Comparison of ENCODE assay signal across 22 cellular contexts in genomic region chr18:12518326-12518725, GRCh38.
DNase-seq lines count a peak whose midpoint lies in the region; ATAC-seq and TF ChIP-seq lines count a peak whose summit lies in the region.
"Had no signal": no experiment of that assay in that cellular context is flagged by ENCODE, and none has a peak within 500 bp of the region (broad histone marks: within the 10 kb centered on the region; RNA-seq: fewer than 3 reads in every experiment).

No MANE protein-coding gene starts in this region.

- no CpG with 5 or more reads among the region's 2 CpGs for WGBS in IMR-90 (ENCODE audit: extremely low coverage in 2 of 2, insufficient read length in 1 of 2), 2 experiments

- H3K18ac ChIP-seq in IMR-90 (ENCODE audit: low read depth, low read length) = no peak overlapping the region

- CTCF ChIA-PET in IMR-90 (lab: Yijun Ruan, JAX) = no interaction called here

- no peak overlapping the region for H3K14ac ChIP-seq in IMR-90 (replicated peaks; ENCODE audit: low read depth, low read length)

- H2BK15ac ChIP-seq in IMR-90 (ENCODE audit: low read depth, low read length) = no peak overlapping the region

- POLR2A ChIA-PET in IMR-90 (lab: Charles Lee; ENCODE audit: unreplicated experiment) = no interaction called here

- H3K4me2 ChIP-seq in IMR-90 (ENCODE audit: low read depth, low read length) = no peak overlapping the region
- H3K4me2 ChIP-seq: BLaER1, GM23338 had no signal

- H3K4ac ChIP-seq in IMR-90 (ENCODE audit: low read depth, low read length) = no peak overlapping the region

- no peak overlapping the region for H2BK5ac ChIP-seq in IMR-90 (ENCODE audit: low read depth, low read length, poor library complexity, severe bottlenecking)

- H2AK9ac ChIP-seq in IMR-90 (replicated peaks; ENCODE audit: low read depth, low read length, poor library complexity) = no peak overlapping the region

- TF ChIP-seq POLR2A in IMR-90 (IDR thresholded peaks at IDR 0.05; ENCODE audit: low read depth, low read length) = no peak

- no peak for TF ChIP-seq CTCF in AG09309 (IDR thresholded peaks at IDR 0.05; ENCODE audit: control insufficient read depth, insufficient read depth, low read depth, low read length, missing control alignments)
- no peak for TF ChIP-seq CTCF in IMR-90 (conservative IDR thresholded peaks at IDR 0.05; ENCODE audit: low read depth, low read length)
- no peak for TF ChIP-seq CTCF in cardiac fibroblast (IDR thresholded peaks at IDR 0.05; ENCODE audit: low read depth, low read length)

- intact Hi-C loops in IMR-90 (cut with micrococcal nuclease) = no loop called here

- H3K23ac ChIP-seq in IMR-90 (ENCODE audit: low read depth, low read length) = no peak overlapping the region

- no peak overlapping the region for H2BK20ac ChIP-seq in IMR-90 (ENCODE audit: low read depth, low read length)

- H3K36me3 ChIP-seq in IMR-90 (ENCODE audit: control insufficient read depth, insufficient read depth, low read length) = no peaks in the 10 kb centered on the region
- H3K36me3 ChIP-seq: BLaER1, right atrium auricular region, stomach, tibial nerve had no signal

- peaks cover 3% of the 10 kb centered on the region; the same call in 1 of the 2 replicates for H4K20me1 ChIP-seq in IMR-90 (ENCODE audit: insufficient read depth, low read length)
- H4K20me1 ChIP-seq: BLaER1 had no signal

- peaks cover 9% of the 10 kb centered on the region for H3K9me1 ChIP-seq in IMR-90 (ENCODE audit: insufficient read depth, low read length)

- H4K5ac ChIP-seq in IMR-90 (ENCODE audit: low read depth, low read length) = no peak overlapping the region

- H2BK120ac ChIP-seq in IMR-90 (ENCODE audit: low read depth, low read length) = no peak overlapping the region

- H3K9ac ChIP-seq in IMR-90 (ENCODE audit: low read depth, low read length) = no peak overlapping the region
- H3K9ac ChIP-seq: BLaER1 had no signal

- no peak overlapping the region for H3K56ac ChIP-seq in IMR-90 (ENCODE audit: extremely low read depth, insufficient read depth, low read length)

- no peak overlapping the region for H4K91ac ChIP-seq in IMR-90 (ENCODE audit: insufficient read depth, low read depth, low read length)

- dilution Hi-C loops in IMR-90 (cut with HindIII; ENCODE audit: low sequenced_read_pairs, unreplicated experiment) = no loop called here

- H2AK5ac ChIP-seq in IMR-90 (ENCODE audit: low read depth, low read length) = no peak overlapping the region

- no TSS peak for BruUV-seq in IMR-90 (replicated peaks; lab: Mats Ljungman, UMichigan)

- peaks cover 15 to 41% of the 10 kb centered on the region in 2 experiments for H3K79me1 ChIP-seq in IMR-90 (ENCODE audit: low read depth in 1 of 2, low read length in 2 of 2)

- no peak overlapping the region for H2AFZ ChIP-seq in IMR-90 (replicated peaks; ENCODE audit: low read length, poor library complexity)
- H2AFZ ChIP-seq: GM23338 had no signal

- H3K4me3 ChIP-seq in AG09309 (ENCODE audit: control insufficient read depth, low read depth, low read length) (no peak overlapping the region), IMR-90 (ENCODE audit: insufficient read depth, low read depth, low read length) (no peak overlapping the region), cardiac fibroblast (replicated peaks in 1 of 2; ENCODE audit: low read depth in 2 of 2, low read length in 2 of 2) (no peak overlapping the region)
- H3K4me3 ChIP-seq: BLaER1, GM23338, right atrium auricular region, stomach, tibial nerve had no signal

- H3K27ac ChIP-seq in IMR-90 (ENCODE audit: insufficient read depth, low read length) = no peak overlapping the region
- H3K27ac ChIP-seq: BLaER1, HL-60, right atrium auricular region, stomach, tibial nerve had no signal

- DNase-seq in AG09309 (ENCODE audit: low read depth) (peak; percentile 17), IMR-90 (peak; percentile 48), cardiac fibroblast (ENCODE audit: low read depth in 2 of 2) (peak; percentile 65 to 67), kidney tubule cell (ENCODE audit: low spot score) (peak; percentile 28), MV-4-11 (lab: John Stamatoyannopoulos, UW) (no peak), NCI-H1436 (lab: John Stamatoyannopoulos, UW) (no peak)
- no peak for DNase-seq in activated T-cell treated with anti-CD3 and anti-CD28 coated beads, Interleukin-2, amount 50 U/mL, for 1 hour
- no peak for DNase-seq in stimulated activated CD4-positive, alpha-beta T cell treated with anti-CD3 and anti-CD28 coated beads, Interleukin-2, amount 100 ng/mL, for 24 hours
- DNase-seq: activated CD4-positive, alpha-beta T cell treated with anti-CD3 and anti-CD28 coated beads for 36 hours; DMS79 treated with DMSO at 0.1 percent for 48 hours; natural killer cell; NCI-H2029 treated with DMSO at 0.1 percent for 48 hours; stimulated activated CD4-positive, alpha-beta T cell treated with anti-CD3 and anti-CD28 coated beads, Interleukin-12 subunit alpha, Interleukin-12 subunit beta, amount 100 ng/mL, for 4 hours; stomach; T-cell had no signal

- peaks cover 2% of the 10 kb centered on the region; the same call in 1 of the 2 replicates for H3K4me1 ChIP-seq in IMR-90 (ENCODE audit: control insufficient read depth, insufficient read depth, low read length)
- H3K4me1 ChIP-seq: Caco-2 had no signal

- TF ChIP-seq RAD21 in IMR-90 (IDR thresholded peaks at IDR 0.05; ENCODE audit: low read length) = no peak

- no peaks in the 10 kb centered on the region for H3K27me3 ChIP-seq in IMR-90 (ENCODE audit: control insufficient read depth, insufficient read depth, low read length)
- H3K27me3 ChIP-seq: BLaER1, right atrium auricular region, stomach, tibial nerve had no signal

- H3K9me3 ChIP-seq in IMR-90 (ENCODE audit: control insufficient read depth, insufficient read depth, low read length) = no peaks in the 10 kb centered on the region
- H3K9me3 ChIP-seq: BLaER1, Caco-2, right atrium auricular region, stomach, tibial nerve had no signal

- ATAC-seq in IMR-90 (ENCODE audit: low read depth) = no peak; the same call in 1 of the 2 replicates
- ATAC-seq: activated CD4-positive, alpha-beta T cell treated with anti-CD3 and anti-CD28 coated beads for 36 hours; activated naive CD4-positive, alpha-beta T cell treated with anti-CD3 and anti-CD28 coated beads, Interleukin-2, amount 50 U/mL, for 72 hours; GM23338; natural killer cell; T-cell had no signal

- H4K8ac ChIP-seq in IMR-90 (ENCODE audit: low read depth in 2 of 2, low read length in 2 of 2) = no peak overlapping the region

- in situ Hi-C loops in IMR-90 (cut with MboI; ENCODE audit: low sequenced_read_pairs) = no loop called here

TF ChIP-seq in IMR-90, 13 proteins besides CTCF, POLR2A, EP300 and RAD21:
- no peak for TF ChIP-seq NFE2L2 (IDR thresholded peaks at IDR 0.05; ENCODE audit: low read depth, low read length)
- no peak for TF ChIP-seq RFX5 (IDR thresholded peaks at IDR 0.05; ENCODE audit: low read depth, low read length)
- TF ChIP-seq CEBPB (IDR thresholded peaks at IDR 0.05; ENCODE audit: low read depth, low read length) = peak; percentile 80
- no peak for TF ChIP-seq MXI1 (IDR thresholded peaks at IDR 0.05; ENCODE audit: borderline replicate concordance, low read depth, low read length)
- TF ChIP-seq USF2 (IDR thresholded peaks at IDR 0.05; ENCODE audit: low read depth, low read length) = no peak
- no peak for TF ChIP-seq BHLHE40 (IDR thresholded peaks at IDR 0.05; ENCODE audit: low read depth, low read length)
- no peak for TF ChIP-seq MAFK (IDR thresholded peaks at IDR 0.05; ENCODE audit: low read depth, low read length)
- no peak for TF ChIP-seq RCOR1 (IDR thresholded peaks at IDR 0.05; ENCODE audit: insufficient replicate concordance, low read length)
- no peak for TF ChIP-seq MAZ (IDR thresholded peaks at IDR 0.05; ENCODE audit: borderline replicate concordance, low read depth, low read length)
TF ChIP-seq in IMR-90: peak in this region for 1.

Comparison
In these comparisons a context has a peak if more than half of its experiments do, and no peak if none do; other contexts are left out.
1. DNase-seq: peak in AG09309 (single experiment), IMR-90 (single experiment), cardiac fibroblast (2 of 2) and kidney tubule cell (single experiment); none in MV-4-11 (single experiment), activated T-cell treated with anti-CD3 and anti-CD28 coated beads, Interleukin-2, amount 50 U/mL, for 1 hour (single experiment), NCI-H1436 (single experiment) and stimulated activated CD4-positive, alpha-beta T cell treated with anti-CD3 and anti-CD28 coated beads, Interleukin-2, amount 100 ng/mL, for 24 hours (0 of 2).